ENCODE assay signal across 8 cellular contexts in genomic region chr10:58385784-58386112, GRCh38. TPM values are rescaled to one million over a fixed set of nuclear protein-coding genes. Genes with fewer than 3 reads are reported as not detected.
A peak's percentile ranks its signal among the peaks of the same experiment; 100 is the strongest.
DNase-seq lines count a peak whose midpoint lies in the region; ATAC-seq, FAIRE-seq and TF ChIP-seq lines count a peak whose summit lies in the region.

No MANE protein-coding gene starts in this region.

- peak overlapping the region; percentile 100 for H3K4me3 Mint-ChIP-seq in stimulated activated memory B cell treated with anti-CD40 and anti-IgM and Interleukin-4, amounts not matched to agents 10 μg/mL and 1 μg/mL and 100 μg/mL, for 72 hours

- no peaks in the 10 kb centered on the region for H3K27me3 ChIP-seq in NT2/D1 (ENCODE audit: insufficient read depth, insufficient read length)
- H3K27me3 ChIP-seq in kidney epithelial cell (ENCODE audit: control insufficient read depth, insufficient read depth, low read length) = no peaks in the 10 kb centered on the region

- H3K9ac ChIP-seq in NT2/D1 (ENCODE audit: insufficient read length, low read depth) = peak overlapping the region; percentile 97

- H3K9me3 ChIP-seq in NT2/D1 (ENCODE audit: insufficient read depth, low read length) = no peaks in the 10 kb centered on the region

- no peaks in the 10 kb centered on the region for H3K4me1 ChIP-seq in NT2/D1 (ENCODE audit: insufficient read depth, insufficient read length)

- H3K36me3 ChIP-seq in NT2/D1 (ENCODE audit: insufficient read depth, insufficient read length, low read length) = peaks cover 41% of the 10 kb centered on the region
- H3K36me3 ChIP-seq in kidney epithelial cell (ENCODE audit: control insufficient read depth, insufficient read depth, low read length) = no peaks in the 10 kb centered on the region

- in situ Hi-C loops in T47D (cut with HindIII; ENCODE audit: low pct_unique_long_range_greater_than_20kb, low sequenced_read_pairs) = no loop called here

- H3K4me1 Mint-ChIP-seq in stimulated activated memory B cell treated with anti-CD40 and anti-IgM and Interleukin-4, amounts not matched to agents 10 μg/mL and 1 μg/mL and 100 μg/mL, for 72 hours = peaks cover 45% of the 10 kb centered on the region

- no peak for TF ChIP-seq CTCF in kidney epithelial cell (IDR thresholded peaks at IDR 0.05; ENCODE audit: insufficient read depth, low read length, poor library complexity, severe bottlenecking)

- peak; percentile 0 for ATAC-seq in HG02623 (IDR thresholded peaks at IDR 0.05; ENCODE audit: unreplicated experiment)
- ATAC-seq in stimulated activated memory B cell treated with anti-CD40 and anti-IgM and Interleukin-4, amounts not matched to agents 10 μg/mL and 1 μg/mL and 100 μg/mL, for 72 hours = no peak

- DNase-seq in activated T-cell treated with anti-CD3 and anti-CD28 coated beads for 24 hours (ENCODE audit: low read depth) = peak; percentile 7
- DNase-seq in activated T-cell treated with anti-CD3 and anti-CD28 coated beads for 4 hours = no peak
- no peak for DNase-seq in NT2/D1 (ENCODE audit: low read depth, low spot score)
- DNase-seq in T47D (ENCODE audit: low read depth in 1 of 2, low spot score in 1 of 2) = peak; percentile 42 to 65
- no peak for DNase-seq in kidney epithelial cell (ENCODE audit: low read depth)
- no peak for DNase-seq in RCC 7860 (ENCODE audit: low spot score)

- no peaks in the 10 kb centered on the region for H3K9me3 Mint-ChIP-seq in stimulated activated memory B cell treated with anti-CD40 and anti-IgM and Interleukin-4, amounts not matched to agents 10 μg/mL and 1 μg/mL and 100 μg/mL, for 72 hours

- H3K27ac Mint-ChIP-seq in stimulated activated memory B cell treated with anti-CD40 and anti-IgM and Interleukin-4, amounts not matched to agents 10 μg/mL and 1 μg/mL and 100 μg/mL, for 72 hours = peak overlapping the region; percentile 94

- H3K4me3 ChIP-seq in NT2/D1 (ENCODE audit: insufficient read length, low read depth) (peak overlapping the region; percentile 98), kidney epithelial cell (ENCODE audit: low read depth, low read length) (peak overlapping the region; percentile 98)

- FAIRE-seq in RCC 7860 (lab: Jason Lieb, UNC) = no peak

- no peaks in the 10 kb centered on the region for H3K27me3 Mint-ChIP-seq in stimulated activated memory B cell treated with anti-CD40 and anti-IgM and Interleukin-4, amounts not matched to agents 10 μg/mL and 1 μg/mL and 100 μg/mL, for 72 hours

- peaks cover 25% of the 10 kb centered on the region for H3K36me3 Mint-ChIP-seq in stimulated activated memory B cell treated with anti-CD40 and anti-IgM and Interleukin-4, amounts not matched to agents 10 μg/mL and 1 μg/mL and 100 μg/mL, for 72 hours

RNA-seq across cellular contexts. Expression of gene TFAM, which starts 0.5 kb away (rescaled TPM):
- total RNA-seq in kidney epithelial cell = 32.4 and 36.4 TPM in 2 replicates

RNA-seq across cellular contexts. Expression of gene UBE2D1, which starts 50.9 kb away (rescaled TPM):
- total RNA-seq in kidney epithelial cell = 24.1 and 27.6 TPM in 2 replicates

Comparison
In these comparisons a context has a peak if more than half of its experiments do, and no peak if none do; other contexts are left out.
1. DNase-seq: peak in activated T-cell treated with anti-CD3 and anti-CD28 coated beads for 24 hours (single experiment) and T47D (2 of 2); none in activated T-cell treated with anti-CD3 and anti-CD28 coated beads for 4 hours (single experiment), NT2/D1 (single experiment), kidney epithelial cell (single experiment) and RCC 7860 (single experiment).